15 cellular contexts compared by ENCODE assay signal in genomic region chr1:167757433-167758309, GRCh38. TPM values are rescaled to one million over a fixed set of nuclear protein-coding genes. Genes with fewer than 3 reads are reported as not detected.
A peak's percentile ranks its signal among the peaks of the same experiment; 100 is the strongest.
DNase-seq lines count a peak whose midpoint lies in the region; ATAC-seq, FAIRE-seq and TF ChIP-seq lines count a peak whose summit lies in the region.
"Had no signal": no experiment of that assay in that cellular context is flagged by ENCODE, and none has a peak within 500 bp of the region (broad histone marks: within the 10 kb centered on the region; RNA-seq: fewer than 3 reads in every experiment).

No MANE protein-coding gene starts in this region.

- TF ChIP-seq CTCF in HEK293 (tag by site-specific recombination; IDR thresholded peaks at IDR 0.05), result no peak
- no peak for TF ChIP-seq CTCF in K562 (IDR thresholded peaks at IDR 0.05 in 2 of 3, conservative IDR thresholded peaks at IDR 0.05 in 1 of 3; ENCODE audit: insufficient read depth in 2 of 3, low read depth in 1 of 3, low read length in 3 of 3)
- no peak for TF ChIP-seq CTCF in osteocyte (IDR thresholded peaks at IDR 0.05)

- peaks cover 0 to 77% (median 6%) of the 10 kb centered on the region in 11 experiments; a peak in 12 of 22 replicates for H4K20me1 ChIP-seq in BLaER1 treated with 17β-estradiol and CSF1 and Interleukin-3, amounts not matched to agents 10 nM and 100 nM
- 0 out of 2 replicates have a peak, but pooled peaks cover 3% of the 10 kb centered on the region for H4K20me1 ChIP-seq in K562 (replicated peaks; ENCODE audit: control insufficient read depth, insufficient read depth, low read length)

- no peaks in the 10 kb centered on the region for H3K27me3 Mint-ChIP-seq in osteocyte (ENCODE audit: unreplicated experiment)

- H3K27ac Mint-ChIP-seq in osteocyte (ENCODE audit: unreplicated experiment), result peak overlapping the region; percentile 48

- H3K4me1 ChIP-seq in BLaER1 treated with 17β-estradiol and CSF1 and Interleukin-3, amounts not matched to agents 10 nM and 100 nM, result peaks cover 60 to 89% (median 83%) of the 10 kb centered on the region in 10 experiments
- H3K4me1 ChIP-seq in HEK293 (ENCODE audit: control insufficient read depth, insufficient read depth, low read length) (peaks cover 11% of the 10 kb centered on the region), K562 (replicated peaks in 1 of 2; ENCODE audit: control insufficient read depth in 2 of 2, insufficient read depth in 2 of 2, low read length in 2 of 2) (peaks cover 17 to 64% of the 10 kb centered on the region in 2 experiments)

- H3K4me2 ChIP-seq in BLaER1 treated with 17β-estradiol and CSF1 and Interleukin-3, amounts not matched to agents 10 nM and 100 nM, result peak overlapping the region; percentile 65 to 91 (median 78); a peak in 21 of 22 replicates
- peak overlapping the region; percentile 64 for H3K4me2 ChIP-seq in K562 (ENCODE audit: insufficient read depth, low read length)
- H3K4me2 ChIP-seq: A549 had no signal

- no peak for FAIRE-seq in K562 (lab: Jason Lieb, UNC)
- FAIRE-seq: A549, H54 had no signal

- H3K27me3 ChIP-seq in BLaER1 treated with 17β-estradiol and CSF1 and Interleukin-3, amounts not matched to agents 10 nM and 100 nM, result no peaks in the 10 kb centered on the region
- H3K27me3 ChIP-seq in K562 (ENCODE audit: control insufficient read depth in 2 of 2, insufficient read depth in 2 of 2, low read length in 2 of 2), result no peaks in the 10 kb centered on the region

- TF ChIP-seq POLR2A in K562 (conservative IDR thresholded peaks at IDR 0.05), result no peak

- no peak overlapping the region for H2AFZ ChIP-seq in K562 (ENCODE audit: low read depth, low read length)

- H3K4me3 ChIP-seq in BLaER1 treated with 17β-estradiol and CSF1 and Interleukin-3, amounts not matched to agents 10 nM and 100 nM, result no peak overlapping the region
- H3K4me3 ChIP-seq in HEK293 (ENCODE audit: low read depth, low read length) (no peak overlapping the region), K562 (no peak overlapping the region)
- H3K4me3 ChIP-seq: A549 had no signal

- peak overlapping the region in 6 of 11 experiments; percentile 45 to 59 (median 54); a peak in 8 of 22 replicates for H3K9ac ChIP-seq in BLaER1 treated with 17β-estradiol and CSF1 and Interleukin-3, amounts not matched to agents 10 nM and 100 nM
- peak overlapping the region in 1 of 2 experiments; percentile 70; a peak in 2 of 4 replicates for H3K9ac ChIP-seq in K562 (ENCODE audit: insufficient read depth in 1 of 2, low read depth in 2 of 2, low read length in 2 of 2)

- BruUV-seq in K562 (replicated peaks; lab: Mats Ljungman, UMichigan), result no TSS peak

- H3K9me3 ChIP-seq in BLaER1 treated with 17β-estradiol and CSF1 and Interleukin-3, amounts not matched to agents 10 nM and 100 nM (replicated peaks in 1 of 11), result peaks cover 0 to 14% (median 0%) of the 10 kb centered on the region in 11 experiments; a peak in 5 of 22 replicates
- H3K9me3 ChIP-seq in HEK293 (ENCODE audit: control insufficient read depth, insufficient read depth, low read depth, low read length) (no peaks in the 10 kb centered on the region), K562 (replicated peaks; ENCODE audit: control insufficient read depth, insufficient read depth, low read depth, low read length) (no peaks in the 10 kb centered on the region)
- H3K9me3 ChIP-seq: A549 had no signal

- H3K36me3 ChIP-seq in BLaER1 treated with 17β-estradiol and CSF1 and Interleukin-3, amounts not matched to agents 10 nM and 100 nM, result peaks cover 0 to 12% (median 7%) of the 10 kb centered on the region in 11 experiments; a peak in 9 of 22 replicates
- H3K36me3 ChIP-seq in HEK293 (ENCODE audit: control insufficient read depth in 2 of 2, insufficient read depth in 1 of 2, low read length in 2 of 2), result no peaks in the 10 kb centered on the region
- peaks cover 5% of the 10 kb centered on the region; the same call in 1 of the 3 replicates for H3K36me3 ChIP-seq in K562 (ENCODE audit: control insufficient read depth, insufficient read depth, low read length)

- intact Hi-C loops in K562 (cut with micrococcal nuclease), result no loop called here

- no peaks in the 10 kb centered on the region for H3K9me3 Mint-ChIP-seq in osteocyte (ENCODE audit: unreplicated experiment)
- H3K9me3 Mint-ChIP-seq: CD14-positive monocyte had no signal

- CTCF ChIA-PET in HEK293 (lab: Yijun Ruan, JAX), result interaction anchor here (1.7 kb wide), 1 partner anchor 45 kb away, joined by 4 read pairs; no protein-coding TSS in a partner anchor
- CTCF ChIA-PET in K562 (lab: Yijun Ruan, JAX; ENCODE audit: low intra/inter-chr PET ratio), result no interaction called here

- H3K4me1 Mint-ChIP-seq in osteocyte (ENCODE audit: unreplicated experiment), result peaks cover 51% of the 10 kb centered on the region

- TF ChIP-seq RAD21 in K562 (CRISPR knock-in tag; conservative IDR thresholded peaks at IDR 0.05 in 1 of 2, IDR thresholded peaks at IDR 0.05 in 1 of 2), result no peak

- in situ Hi-C loops in K562 (cut with MboI), result no loop called here

- no peaks in the 10 kb centered on the region for H3K36me3 Mint-ChIP-seq in osteocyte (ENCODE audit: unreplicated experiment)

- TF ChIP-seq EP300 in K562 (IDR thresholded peaks at IDR 0.05; ENCODE audit: low read length), result no peak; the same call in 1 of the 2 replicates

- peaks cover 4% of the 10 kb centered on the region for H3K9me1 ChIP-seq in K562 (ENCODE audit: control insufficient read depth, insufficient read depth, low read length)

- POLR2A ChIA-PET in HEK293 (lab: Yijun Ruan, JAX) (no interaction called here), K562 (lab: Yijun Ruan, JAX) (interaction anchor here (0.6 to 2.1 kb wide), 7 partner anchors 12 to 43 kb away, joined by 3 to 9 read pairs (median 3); no protein-coding TSS in a partner anchor)

- H3K27ac ChIP-seq in BLaER1 treated with 17β-estradiol and CSF1 and Interleukin-3, amounts not matched to agents 10 nM and 100 nM, result peak overlapping the region in 8 of 11 experiments; percentile 39 to 91 (median 60); a peak in 13 of 22 replicates
- H3K27ac ChIP-seq in HEK293 (ENCODE audit: extremely low read depth, low read depth, low read length), result no peak overlapping the region
- H3K27ac ChIP-seq in K562 (ENCODE audit: extremely low read depth, low read depth, low read length), result peak overlapping the region; percentile 72
- H3K27ac ChIP-seq: A549 had no signal

- peaks cover 79% of the 10 kb centered on the region for H3K79me2 ChIP-seq in K562 (ENCODE audit: control insufficient read depth, insufficient read depth, low read length)

- 39% methylated on average over 4 of the region's 4 CpGs for WGBS in K562 (ENCODE audit: insufficient coverage, low coverage, missing lambda C conversion rate)

- no peak overlapping the region for H3K4me3 Mint-ChIP-seq in osteocyte (ENCODE audit: unreplicated experiment)
- H3K4me3 Mint-ChIP-seq: CD14-positive monocyte had no signal

- DNase-seq in K562 (ENCODE audit: extremely low read depth in 1 of 4, low spot score in 3 of 4) (no peak), osteocyte (ENCODE audit: extremely low spot score, unreplicated experiment) (no peak), AG20443 (ENCODE audit: low spot score) (no peak), cerebellar cortex (ENCODE audit: low spot score) (no peak), HK-2 (ENCODE audit: unreplicated experiment) (no peak)
- DNase-seq: KG1, NCI-H1092 treated with DMSO at 0.1 percent for 48 hours, NCI-H187, NCI-H526 treated with DMSO at 0.1 percent for 48 hours had no signal

- ATAC-seq in K562 (peak; percentile 13), HG03135 (IDR thresholded peaks at IDR 0.05; ENCODE audit: unreplicated experiment) (no peak)

TF ChIP-seq in HEK293, 187 proteins besides CTCF, POLR2A, EP300 and RAD21:
- no peak for TF ChIP-seq GFI1B (tag by site-specific recombination; IDR thresholded peaks at IDR 0.05)
- TF ChIP-seq ZNF121 (tag by site-specific recombination; IDR thresholded peaks at IDR 0.05), result peak; percentile 73; the same call in 1 of the 2 replicates
- no peak for TF ChIP-seq ZNF248 (tag by site-specific recombination; IDR thresholded peaks at IDR 0.05)
- no peak for TF ChIP-seq KLF1 (tag by site-specific recombination; IDR thresholded peaks at IDR 0.05)

TF ChIP-seq in K562, 482 proteins besides CTCF, POLR2A, EP300 and RAD21 (continues in another document):
- no peak for TF ChIP-seq ZNF175 (CRISPR knock-in tag; IDR thresholded peaks at IDR 0.05; ENCODE audit: low read depth)
- peak; percentile 55 for TF ChIP-seq CHD4 (IDR thresholded peaks at IDR 0.05; ENCODE audit: insufficient read depth, insufficient replicate concordance, low read depth, low read length, poor library complexity, severe bottlenecking)
- TF ChIP-seq CBFA2T3 (IDR thresholded peaks at IDR 0.05), result peak; percentile 73
- peak; percentile 45 for TF ChIP-seq HDAC2 (IDR thresholded peaks at IDR 0.05)

RNA-seq across cellular contexts. Expression of gene MPZL1, which starts 35.9 kb away (rescaled TPM):
- 126 and 209 TPM in 2 replicates for total RNA-seq in K562 (2011; cell fraction: chromatin; rRNA removed; ENCODE audit: low replicate concordance)
- 109 and 121 TPM in 2 replicates for total RNA-seq in K562 (2011; cell fraction: nucleolus; rRNA removed)
- total RNA-seq in K562 (2011; cell fraction: nucleoplasm; rRNA removed), result 238 and 352 TPM in 2 replicates
- 46.1 and 57.8 TPM in 2 replicates for total RNA-seq in K562 (2014; rRNA removed)
- 82.4 and 92.6 TPM in 2 replicates for total RNA-seq in K562 (2014; rRNA removed; fragmentation: Illumina TruSeq; extraction: Trizol)
- 63.2 and 66.5 TPM in 2 replicates for total RNA-seq in K562 (2015; rRNA removed; fragmentation: Illumina TruSeq; extraction: Trizol)
- 65.3 and 79.5 TPM in 2 replicates for total RNA-seq in K562 (2021)
- 89.9 and 153 TPM in 2 replicates for polyA plus RNA-seq in K562 (2011; rRNA removed)
- polyA plus RNA-seq in K562 (2011; cell fraction: cytosol; rRNA removed), result 43.0 and 55.8 TPM in 2 replicates
- 42.9 and 57.7 TPM in 2 replicates for polyA plus RNA-seq in K562 (2011; cell fraction: nucleus; rRNA removed)
- polyA plus RNA-seq in K562 (2012), result 46.5 and 47.2 TPM in 2 replicates
- 64.6 and 75.9 TPM in 2 replicates for polyA plus RNA-seq in K562 (2014; fragmentation: Illumina TruSeq; extraction: Trizol)
- polyA plus RNA-seq in K562 (2014; fragmentation: Nextera tagmentation; extraction: Ambion mirVana), result 10 to 100 TPM; 14.5 to 20.5 TPM
- polyA plus RNA-seq in K562 (2014; rRNA removed), result 46.5 and 46.7 TPM in 2 replicates
- polyA minus RNA-seq in K562 (2011; rRNA and poly(A)+ RNA removed), result 94.6 and 129 TPM in 2 replicates
- polyA minus RNA-seq in K562 (2011; cell fraction: cytosol; rRNA and poly(A)+ RNA removed), result 50.0 and 63.6 TPM in 2 replicates
- 22.6 and 35.3 TPM in 2 replicates for polyA minus RNA-seq in K562 (2011; cell fraction: nucleus; rRNA and poly(A)+ RNA removed)
- total RNA-seq in osteocyte, result 147 and 155 TPM in 2 replicates
